In the genomic region with DNA sequence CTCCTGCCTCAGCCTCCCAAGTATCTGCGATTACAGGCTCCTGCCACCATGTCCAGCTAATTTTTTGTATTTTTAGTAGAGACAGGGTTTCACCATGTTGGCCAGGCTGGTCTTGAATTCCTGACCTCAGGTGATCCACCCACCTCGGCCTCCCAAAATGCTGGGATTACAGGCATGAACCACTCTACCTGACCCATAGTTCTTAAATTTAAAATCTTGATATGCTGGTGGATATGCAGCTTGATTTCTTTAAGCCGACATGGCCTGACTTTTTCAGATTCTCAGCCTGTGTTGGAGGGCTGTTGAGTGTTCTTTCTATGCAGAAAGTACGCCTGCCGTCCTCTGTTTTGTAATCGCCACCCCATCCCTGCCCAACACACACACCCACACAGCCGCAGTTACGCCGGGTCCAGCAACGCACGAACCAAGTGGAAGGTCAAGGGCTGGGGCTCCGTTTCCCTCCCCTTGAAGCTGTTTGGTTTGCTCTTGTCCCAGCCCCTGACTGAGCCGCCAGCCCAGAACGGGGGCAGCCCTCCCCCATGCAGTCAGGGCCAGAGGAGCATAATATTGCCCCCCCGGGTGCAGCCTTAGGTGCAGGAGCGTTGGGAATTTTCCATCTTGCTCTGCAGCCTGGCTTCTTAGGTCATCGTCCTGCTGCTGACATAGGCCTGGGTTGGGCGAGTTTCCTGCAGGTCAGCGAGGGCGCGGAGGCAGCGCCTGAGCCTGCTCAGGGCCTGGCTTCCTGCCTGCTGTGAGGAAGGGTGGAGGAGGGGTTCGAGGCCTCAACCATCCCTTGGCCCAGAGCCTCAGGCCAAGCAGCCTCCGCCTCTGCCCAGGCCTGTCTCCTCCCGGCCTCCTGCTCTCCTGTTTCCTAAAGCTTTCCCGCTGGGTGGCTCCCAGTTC, we compare ENCODE assay signal across 8 cellular contexts. TPM values are rescaled to one million over a fixed set of nuclear protein-coding genes. Genes with fewer than 3 reads are reported as not detected.
DNase-seq lines count a peak whose midpoint lies in the region; ATAC-seq and TF ChIP-seq lines count a peak whose summit lies in the region.

No MANE protein-coding gene starts in this region.

- H3K4me3 ChIP-seq in dorsolateral prefrontal cortex (peak overlapping the region in 1 of 59 donors; percentile 3), lower leg skin (ENCODE audit: low read depth, poor library complexity, severe bottlenecking) (no peak overlapping the region)

- H3K27ac ChIP-seq in dorsolateral prefrontal cortex (peak overlapping the region in 56 of 59 donors; percentile 12 to 89 (median 72)), temporal lobe (ENCODE audit: low read depth, low read length) (peak overlapping the region; percentile 22)

- no peak for TF ChIP-seq CTCF in dorsolateral prefrontal cortex (IDR thresholded peaks at IDR 0.05 in 54 of 56, conservative IDR thresholded peaks at IDR 0.05 in 2 of 56; ENCODE audit: low read depth in 1 of 56, partially characterized antibody in 56 of 56)
- TF ChIP-seq CTCF in lower leg skin (IDR thresholded peaks at IDR 0.05), result peak in 1 of 3 donors; percentile 100

- peak; percentile 48 for DNase-seq in activated CD8-positive, alpha-beta memory T cell treated with anti-CD3 and anti-CD28 coated beads, Interleukin-2, amount 50 U/mL, for 48 hours
- no peak for DNase-seq in activated CD8-positive, alpha-beta memory T cell treated with anti-CD3 and anti-CD28 coated beads, Interleukin-2, amount 10 ng/mL, durations not matched to agents 7 days and 5 days
- DNase-seq in dorsolateral prefrontal cortex (no peak), lower leg skin (ENCODE audit: low spot score in 2 of 2) (peak; percentile 88 to 96), NCI-H748 (lab: John Stamatoyannopoulos, UW; ENCODE audit: unreplicated experiment) (no peak)

- intact Hi-C loops in dorsolateral prefrontal cortex (cut with DNase I), result loop anchor here in 1 of 2 donors (5.0 kb wide), 1 partner anchor 44 kb away; the partner anchor contains the start of gene PSMA6
- intact Hi-C loops in lower leg skin (cut with DNase I; ENCODE audit: low total_unique reads), result loop anchor here (5.0 kb wide), 1 partner anchor 66 kb away; the partner anchor contains the start of gene NFKBIA

- no peak overlapping the region for H3K27ac Mint-ChIP-seq in activated CD8-positive, alpha-beta memory T cell treated with anti-CD3 and anti-CD28 coated beads, Interleukin-2, amount 10 ng/mL, durations not matched to agents 7 days and 5 days

- H3K27me3 ChIP-seq in dorsolateral prefrontal cortex, result no peaks in the 10 kb centered on the region

- CTCF ChIA-PET in activated CD8-positive, alpha-beta memory T cell treated with anti-CD3 and anti-CD28 coated beads, Interleukin-2, amount 10 ng/mL, durations not matched to agents 7 days and 5 days (lab: Charles Lee), result no interaction called here

- no peaks in the 10 kb centered on the region for H3K36me3 Mint-ChIP-seq in activated CD8-positive, alpha-beta memory T cell treated with anti-CD3 and anti-CD28 coated beads, Interleukin-2, amount 10 ng/mL, durations not matched to agents 7 days and 5 days

- no peak overlapping the region for H3K4me3 Mint-ChIP-seq in activated CD8-positive, alpha-beta memory T cell treated with anti-CD3 and anti-CD28 coated beads, Interleukin-2, amount 10 ng/mL, durations not matched to agents 7 days and 5 days

- H3K27me3 Mint-ChIP-seq in activated CD8-positive, alpha-beta memory T cell treated with anti-CD3 and anti-CD28 coated beads, Interleukin-2, amount 10 ng/mL, durations not matched to agents 7 days and 5 days, result no peaks in the 10 kb centered on the region

- no peak for ATAC-seq in activated CD8-positive, alpha-beta memory T cell treated with anti-CD3 and anti-CD28 coated beads, Interleukin-2, amount 10 ng/mL, durations not matched to agents 7 days and 5 days
- ATAC-seq in GM18873 (IDR thresholded peaks at IDR 0.05; ENCODE audit: low FRiP score, unreplicated experiment), result no peak
- no peak for ATAC-seq in GM21786 (IDR thresholded peaks at IDR 0.05; ENCODE audit: unreplicated experiment)

- H3K4me1 Mint-ChIP-seq in activated CD8-positive, alpha-beta memory T cell treated with anti-CD3 and anti-CD28 coated beads, Interleukin-2, amount 10 ng/mL, durations not matched to agents 7 days and 5 days, result peaks cover 53% of the 10 kb centered on the region

- WGBS in lower leg skin, 2 donors, result 28 to 37% methylated on average over 26 of the region's 26 CpGs

- H3K9me3 Mint-ChIP-seq in activated CD8-positive, alpha-beta memory T cell treated with anti-CD3 and anti-CD28 coated beads, Interleukin-2, amount 10 ng/mL, durations not matched to agents 7 days and 5 days (ENCODE audit: low read depth), result no peaks in the 10 kb centered on the region

- no peak for TF ChIP-seq POLR2A in lower leg skin (IDR thresholded peaks at IDR 0.05)

RNA-seq across cellular contexts. Expression of gene PSMA6, which starts 44.2 kb away (rescaled TPM):
- 100 to 1,000 TPM; 251 to 299 TPM for total RNA-seq in activated CD8-positive, alpha-beta memory T cell treated with anti-CD3 and anti-CD28 coated beads, Interleukin-2, amount 10 ng/mL, durations not matched to agents 7 days and 5 days
- 100 to 1,000 TPM in 75 of 120 experiments, 10 to 100 TPM in 45; 60.5 to 148 (median 104) TPM for total RNA-seq in dorsolateral prefrontal cortex
- 100 to 1,000 TPM in 2 of 4 donors, 10 to 100 TPM in 2; 62.7 to 175 (median 102) TPM for total RNA-seq in lower leg skin
- 136 TPM for total RNA-seq in temporal lobe

Comparison
In these comparisons a context has a peak if more than half of its experiments do, and no peak if none do; other contexts are left out.
1. DNase-seq: peak in activated CD8-positive, alpha-beta memory T cell treated with anti-CD3 and anti-CD28 coated beads, Interleukin-2, amount 50 U/mL, for 48 hours (single experiment) and lower leg skin (2 of 2); none in activated CD8-positive, alpha-beta memory T cell treated with anti-CD3 and anti-CD28 coated beads, Interleukin-2, amount 10 ng/mL, durations not matched to agents 7 days and 5 days (single experiment), dorsolateral prefrontal cortex (0 of 10) and NCI-H748 (single experiment).